In the genomic region with DNA sequence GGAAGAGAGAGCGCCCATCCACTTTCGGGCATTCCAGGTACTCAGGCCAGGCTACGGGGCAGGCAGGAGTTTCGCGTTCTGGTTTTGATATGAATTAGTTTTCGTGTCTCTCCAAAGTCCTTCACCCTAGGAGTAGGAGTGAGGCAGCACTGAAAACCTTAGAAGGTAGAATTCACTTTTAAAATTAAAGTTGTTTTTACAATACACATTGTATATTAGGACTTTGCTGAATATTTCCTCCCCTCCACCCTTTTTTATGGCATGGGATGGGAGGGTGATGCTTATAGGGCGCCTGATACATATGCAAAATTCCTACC, we compare ENCODE assay signal across 8 cellular contexts.
DNase-seq lines count a peak whose midpoint lies in the region; ATAC-seq and TF ChIP-seq lines count a peak whose summit lies in the region.

No MANE protein-coding gene starts in this region.

- H3K27me3 ChIP-seq in GM06990 (replicated peaks; ENCODE audit: control insufficient read depth, insufficient read depth, low read length) (no peaks in the 10 kb centered on the region), rectal smooth muscle tissue (ENCODE audit: control insufficient read depth, insufficient read depth, low read length) (no peaks in the 10 kb centered on the region)

- H3K4me3 ChIP-seq in GM06990 (replicated peaks; ENCODE audit: low read depth, low read length) (peak overlapping the region; percentile 69), foreskin fibroblast (ENCODE audit: low read depth in 1 of 2, low read length in 2 of 2) (peak overlapping the region; percentile 66 to 76), rectal smooth muscle tissue (ENCODE audit: low read length) (peak overlapping the region; percentile 70)

- H3K36me3 ChIP-seq in GM06990 (ENCODE audit: control insufficient read depth, insufficient read depth, low read length) (no peaks in the 10 kb centered on the region), rectal smooth muscle tissue (ENCODE audit: control insufficient read depth, insufficient read depth, low read length) (no peaks in the 10 kb centered on the region)

- H3K27ac ChIP-seq in VCaP: peak overlapping the region; percentile 76
- H3K27ac ChIP-seq in rectal smooth muscle tissue (ENCODE audit: low read depth, low read length): peak overlapping the region; percentile 91

- no peak for ATAC-seq in GM21423 (IDR thresholded peaks at IDR 0.05; ENCODE audit: unreplicated experiment)

- DNase-seq in GM06990 (ENCODE audit: extremely low read depth, insufficient read length): no peak
- DNase-seq in foreskin fibroblast: no peak
- DNase-seq in KG1 (lab: John Stamatoyannopoulos, UW): no peak
- no peak for DNase-seq in DMS 273 (lab: John Stamatoyannopoulos, UW; ENCODE audit: unreplicated experiment)
- no peak for DNase-seq in NCI-H1105 (lab: John Stamatoyannopoulos, UW)

- no peak overlapping the region for H3K9ac ChIP-seq in rectal smooth muscle tissue (ENCODE audit: low read length)

- TF ChIP-seq CTCF in GM06990 (IDR thresholded peaks at IDR 0.05; ENCODE audit: insufficient read depth, low read length, poor library complexity, severe bottlenecking): no peak
- no peak for TF ChIP-seq CTCF in VCaP (conservative IDR thresholded peaks at IDR 0.05)
- TF ChIP-seq CTCF in foreskin fibroblast (IDR thresholded peaks at IDR 0.05; ENCODE audit: low read depth, low read length): no peak

- peaks cover 15% of the 10 kb centered on the region for H3K4me1 ChIP-seq in rectal smooth muscle tissue (ENCODE audit: control insufficient read depth, insufficient read depth, low read length)
